In genomic region chr9:108443741-108444140, GRCh38 we compare ENCODE assay signal across 1 cellular context.
TF ChIP-seq lines count a peak whose summit lies in the region.

No MANE protein-coding gene starts in this region.

TF ChIP-seq in SK-N-SH, 30 proteins besides CTCF, POLR2A, EP300 and RAD21 (continued from another document):
- TF ChIP-seq MAX (IDR thresholded peaks at IDR 0.05; ENCODE audit: low read depth) (peak; percentile 32; the same call in 1 of the 2 replicates), USF2 (IDR thresholded peaks at IDR 0.05; ENCODE audit: borderline replicate concordance, low read depth, low read length) (no peak), USF1 (IDR thresholded peaks at IDR 0.05; ENCODE audit: borderline replicate concordance, low read depth) (no peak), TAF1 (IDR thresholded peaks at IDR 0.05; ENCODE audit: borderline replicate concordance, low read depth, low read length) (no peak), NRF1 (IDR thresholded peaks at IDR 0.05; ENCODE audit: low read depth, low read length) (no peak), GATA2 (CRISPR knock-in tag; IDR thresholded peaks at IDR 0.05) (no peak), RFX5 (IDR thresholded peaks at IDR 0.05; ENCODE audit: low read length) (no peak), TEAD4 (IDR thresholded peaks at IDR 0.05; ENCODE audit: borderline replicate concordance, insufficient read depth) (peak; percentile 86), MEF2A (IDR thresholded peaks at IDR 0.05; ENCODE audit: borderline replicate concordance, low read depth) (no peak), FOSL2 (IDR thresholded peaks at IDR 0.05; ENCODE audit: borderline replicate concordance, low read depth) (peak; percentile 84), RXRA (IDR thresholded peaks at IDR 0.05; ENCODE audit: borderline replicate concordance, low read depth) (no peak), IRF3 (IDR thresholded peaks at IDR 0.05; ENCODE audit: low read depth, low read length) (no peak), EZH2phosphoT487 (IDR thresholded peaks at IDR 0.05; ENCODE audit: borderline replicate concordance, low read depth) (no peak), ELF1 (IDR thresholded peaks at IDR 0.05) (no peak), POLR2AphosphoS5 (IDR thresholded peaks at IDR 0.05; ENCODE audit: low read depth, low read length) (no peak), ZBTB33 (IDR thresholded peaks at IDR 0.05; ENCODE audit: borderline replicate concordance, low read depth) (no peak), GABPA (IDR thresholded peaks at IDR 0.05; ENCODE audit: low read depth) (no peak), TCF12 (IDR thresholded peaks at IDR 0.05) (peak; percentile 46; the same call in 1 of the 2 replicates)
